Comparison of ENCODE assay signal across 8 cellular contexts in genomic region chr4:109730294-109731051, GRCh38. TPM values are rescaled to one million over a fixed set of nuclear protein-coding genes. Genes with fewer than 3 reads are reported as not detected.
DNase-seq lines count a peak whose midpoint lies in the region; ATAC-seq and TF ChIP-seq lines count a peak whose summit lies in the region.

No MANE protein-coding gene starts in this region.

- H3K27me3 ChIP-seq in MG63 (no peaks in the 10 kb centered on the region), neural progenitor cell (peaks cover 10% of the 10 kb centered on the region)

- ATAC-seq in HG02571 (IDR thresholded peaks at IDR 0.05; ENCODE audit: unreplicated experiment) = peak; percentile 45

- H3K27ac Mint-ChIP-seq in activated T-helper 1 cell treated with anti-CD3 and anti-CD28 coated beads, Interleukin-12 subunit alpha, Interleukin-12 subunit beta, Interleukin-2, Interleukin-4 antibody, amounts not matched to agents 30 ng/mL and 10 ng/mL and 1 ng/mL, durations not matched to agents 14 hours and 24 hours and 36 hours = peak overlapping the region; percentile 62
- H3K27ac Mint-ChIP-seq in neural progenitor cell = no peak overlapping the region

- H3F3A ChIP-seq in neural progenitor cell (ENCODE audit: low read depth) = peaks cover 10% of the 10 kb centered on the region

- H3K36me3 ChIP-seq in MG63 (no peaks in the 10 kb centered on the region), neural progenitor cell (no peaks in the 10 kb centered on the region)

- H4K20me1 ChIP-seq in neural progenitor cell (ENCODE audit: low read depth) = no peaks in the 10 kb centered on the region

- peaks cover 2% of the 10 kb centered on the region for H3K27me3 Mint-ChIP-seq in activated T-helper 1 cell treated with anti-CD3 and anti-CD28 coated beads, Interleukin-12 subunit alpha, Interleukin-12 subunit beta, Interleukin-2, Interleukin-4 antibody, amounts not matched to agents 30 ng/mL and 10 ng/mL and 1 ng/mL, durations not matched to agents 14 hours and 24 hours and 36 hours (ENCODE audit: insufficient read depth)
- H3K27me3 Mint-ChIP-seq in neural progenitor cell (ENCODE audit: insufficient read depth, low read depth) = peaks cover 3% of the 10 kb centered on the region

- no peaks in the 10 kb centered on the region for H3K9me3 Mint-ChIP-seq in activated T-helper 1 cell treated with anti-CD3 and anti-CD28 coated beads, Interleukin-12 subunit alpha, Interleukin-12 subunit beta, Interleukin-2, Interleukin-4 antibody, amounts not matched to agents 30 ng/mL and 10 ng/mL and 1 ng/mL, durations not matched to agents 14 hours and 24 hours and 36 hours
- H3K9me3 Mint-ChIP-seq in neural progenitor cell = no peaks in the 10 kb centered on the region

- DNase-seq in stimulated activated CD8-positive, alpha-beta memory T cell treated with anti-CD3 and anti-CD28 coated beads, Interleukin-15, amount 100 ng/mL, for 24 hours (ENCODE audit: low read depth) = peak; percentile 17
- no peak for DNase-seq in stimulated activated CD8-positive, alpha-beta memory T cell treated with anti-CD3 and anti-CD28 coated beads, Interleukin-4, amount 100 ng/mL, for 48 hours
- DNase-seq in MG63 = peak; percentile 49
- DNase-seq in activated T-helper 1 cell treated with anti-CD3 and anti-CD28 coated beads, Interleukin-12 subunit alpha, Interleukin-12 subunit beta, Interleukin-2, Interleukin-4 antibody, amounts not matched to agents 30 ng/mL and 10 ng/mL and 1 ng/mL, durations not matched to agents 14 hours and 24 hours and 36 hours (ENCODE audit: low spot score) = no peak
- peak; percentile 66 for DNase-seq in foreskin melanocyte
- peak; percentile 72 for DNase-seq in neural progenitor cell (ENCODE audit: low spot score)
- DNase-seq in stimulated activated CD4-positive, alpha-beta T cell treated with anti-CD3 and anti-CD28 coated beads, Interleukin-12 subunit alpha, Interleukin-12 subunit beta, amount 100 ng/mL, for 4 hours = no peak

- peak overlapping the region; percentile 81 for H3K4me3 Mint-ChIP-seq in activated T-helper 1 cell treated with anti-CD3 and anti-CD28 coated beads, Interleukin-12 subunit alpha, Interleukin-12 subunit beta, Interleukin-2, Interleukin-4 antibody, amounts not matched to agents 30 ng/mL and 10 ng/mL and 1 ng/mL, durations not matched to agents 14 hours and 24 hours and 36 hours
- peak overlapping the region; percentile 89 for H3K4me3 Mint-ChIP-seq in neural progenitor cell

- peaks cover 30% of the 10 kb centered on the region for H3K79me2 ChIP-seq in neural progenitor cell (ENCODE audit: low read depth)

- intact Hi-C loops in activated T-helper 1 cell treated with anti-CD3 and anti-CD28 coated beads, Interleukin-12 subunit alpha, Interleukin-12 subunit beta, Interleukin-2, Interleukin-4 antibody, amounts not matched to agents 30 ng/mL and 10 ng/mL and 1 ng/mL, durations not matched to agents 14 hours and 24 hours and 36 hours (cut with micrococcal nuclease) = loop anchor here (1.0 kb wide), 2 partner anchors 24 to 85 kb away; partner anchors contain the start of gene GAR1

- H3K9me3 ChIP-seq in MG63 = no peaks in the 10 kb centered on the region
- H3K9me3 ChIP-seq in neural progenitor cell (ENCODE audit: low read depth) = no peaks in the 10 kb centered on the region

- no peak for TF ChIP-seq CTCF in neural progenitor cell (IDR thresholded peaks at IDR 0.05)

- H3K4me3 ChIP-seq in MG63 = peak overlapping the region; percentile 73
- peak overlapping the region; percentile 61 for H3K4me3 ChIP-seq in neural progenitor cell

- H3K4me1 Mint-ChIP-seq in activated T-helper 1 cell treated with anti-CD3 and anti-CD28 coated beads, Interleukin-12 subunit alpha, Interleukin-12 subunit beta, Interleukin-2, Interleukin-4 antibody, amounts not matched to agents 30 ng/mL and 10 ng/mL and 1 ng/mL, durations not matched to agents 14 hours and 24 hours and 36 hours (ENCODE audit: low read depth) = peaks cover 19% of the 10 kb centered on the region
- H3K4me1 Mint-ChIP-seq in neural progenitor cell = peaks cover 11% of the 10 kb centered on the region

- peak overlapping the region; percentile 97 for H3K4me2 ChIP-seq in neural progenitor cell

- no peak overlapping the region for H3K9ac ChIP-seq in neural progenitor cell

- H3K36me3 Mint-ChIP-seq in activated T-helper 1 cell treated with anti-CD3 and anti-CD28 coated beads, Interleukin-12 subunit alpha, Interleukin-12 subunit beta, Interleukin-2, Interleukin-4 antibody, amounts not matched to agents 30 ng/mL and 10 ng/mL and 1 ng/mL, durations not matched to agents 14 hours and 24 hours and 36 hours (ENCODE audit: low read depth) = peaks cover 8% of the 10 kb centered on the region
- no peaks in the 10 kb centered on the region for H3K36me3 Mint-ChIP-seq in neural progenitor cell

- H3K27ac ChIP-seq in neural progenitor cell = no peak overlapping the region

- peaks cover 7% of the 10 kb centered on the region for H3K4me1 ChIP-seq in neural progenitor cell

- H2AFZ ChIP-seq in neural progenitor cell (replicated peaks) = peak overlapping the region; percentile 86

RNA-seq across cellular contexts. Expression of gene PLA2G12A, which starts 0.6 kb away (rescaled TPM):
- 10.9 and 11.0 TPM in 2 replicates for total RNA-seq in MG63 (2014; rRNA removed; shearing (Covaris generic); ENCODE audit: low replicate concordance)
- total RNA-seq in activated T-helper 1 cell treated with anti-CD3 and anti-CD28 coated beads, Interleukin-12 subunit alpha, Interleukin-12 subunit beta, Interleukin-2, Interleukin-4 antibody, amounts not matched to agents 30 ng/mL and 10 ng/mL and 1 ng/mL, durations not matched to agents 14 hours and 24 hours and 36 hours = 11.3 and 13.1 TPM in 2 replicates
- total RNA-seq in neural progenitor cell (ENCODE audit: low replicate concordance) = 8.1 and 17.8 TPM in 2 replicates

RNA-seq across cellular contexts. Expression of gene CASP6, which starts 27.2 kb away (rescaled TPM):
- 16.1 and 22.7 TPM in 2 replicates for total RNA-seq in MG63 (2014; rRNA removed; shearing (Covaris generic); ENCODE audit: low replicate concordance)
- total RNA-seq in activated T-helper 1 cell treated with anti-CD3 and anti-CD28 coated beads, Interleukin-12 subunit alpha, Interleukin-12 subunit beta, Interleukin-2, Interleukin-4 antibody, amounts not matched to agents 30 ng/mL and 10 ng/mL and 1 ng/mL, durations not matched to agents 14 hours and 24 hours and 36 hours = 29.5 and 32.9 TPM in 2 replicates
- total RNA-seq in neural progenitor cell (ENCODE audit: low replicate concordance) = 33.0 and 37.2 TPM in 2 replicates

Comparison
In these comparisons a context has a peak if more than half of its experiments do, and no peak if none do; other contexts are left out.
1. DNase-seq: peak in stimulated activated CD8-positive, alpha-beta memory T cell treated with anti-CD3 and anti-CD28 coated beads, Interleukin-15, amount 100 ng/mL, for 24 hours (single experiment), MG63 (single experiment), foreskin melanocyte (single experiment) and neural progenitor cell (single experiment); none in stimulated activated CD8-positive, alpha-beta memory T cell treated with anti-CD3 and anti-CD28 coated beads, Interleukin-4, amount 100 ng/mL, for 48 hours (single experiment), activated T-helper 1 cell treated with anti-CD3 and anti-CD28 coated beads, Interleukin-12 subunit alpha, Interleukin-12 subunit beta, Interleukin-2, Interleukin-4 antibody, amounts not matched to agents 30 ng/mL and 10 ng/mL and 1 ng/mL, durations not matched to agents 14 hours and 24 hours and 36 hours (single experiment) and stimulated activated CD4-positive, alpha-beta T cell treated with anti-CD3 and anti-CD28 coated beads, Interleukin-12 subunit alpha, Interleukin-12 subunit beta, amount 100 ng/mL, for 4 hours (single experiment).